ENCODE assay signal across 19 cellular contexts in genomic region chr5:149166128-149166527, GRCh38. TPM values are rescaled to one million over a fixed set of nuclear protein-coding genes. Genes with fewer than 3 reads are reported as not detected.
A peak's percentile ranks its signal among the peaks of the same experiment; 100 is the strongest.
DNase-seq lines count a peak whose midpoint lies in the region; TF ChIP-seq lines count a peak whose summit lies in the region.
"Had no signal": no experiment of that assay in that cellular context is flagged by ENCODE, and none has a peak within 500 bp of the region (broad histone marks: within the 10 kb centered on the region; RNA-seq: fewer than 3 reads in every experiment).

No MANE protein-coding gene starts in this region.

- no peaks in the 10 kb centered on the region for H3K4me1 ChIP-seq in esophagus squamous epithelium

- H3K27me3 ChIP-seq in MG63, result no peaks in the 10 kb centered on the region
- no peaks in the 10 kb centered on the region for H3K27me3 ChIP-seq in esophagus squamous epithelium
- H3K27me3 ChIP-seq: SJSA1, tibial artery had no signal

- H3K4me3 ChIP-seq in MG63 (no peak overlapping the region), epithelial cell of esophagus (ENCODE audit: low read length) (no peak overlapping the region), esophagus squamous epithelium (no peak overlapping the region)
- H3K4me3 ChIP-seq: lung, SJSA1, tibial artery had no signal

- no peak for TF ChIP-seq POLR2A in esophagus squamous epithelium (IDR thresholded peaks at IDR 0.05)

- H3K27ac ChIP-seq in esophagus squamous epithelium, result no peak overlapping the region
- H3K27ac ChIP-seq: epithelial cell of prostate, SJSA1, tibial artery had no signal

- no peaks in the 10 kb centered on the region; the same call in 1 of the 2 replicates for H3K36me3 ChIP-seq in MG63
- no peaks in the 10 kb centered on the region for H3K36me3 ChIP-seq in esophagus squamous epithelium
- H3K36me3 ChIP-seq: tibial artery had no signal

- intact Hi-C loops in esophagus squamous epithelium (cut with DNase I), result no loop called here
- intact Hi-C loops in head of caudate nucleus (cut with DNase I), result no loop called here

- H3K9me3 ChIP-seq in MG63 (no peaks in the 10 kb centered on the region), esophagus squamous epithelium (no peaks in the 10 kb centered on the region)
- H3K9me3 ChIP-seq: SJSA1, tibial artery had no signal

- DNase-seq in DMS 273 treated with DMSO at 0.1 percent for 48 hours (lab: John Stamatoyannopoulos, UW) (peak; percentile 23), MG63 (peak; percentile 93), epithelial cell of esophagus (ENCODE audit: low read depth) (peak; percentile 51), kidney tubule cell (ENCODE audit: low spot score) (peak; percentile 80), esophagus squamous epithelium (lab: John Stamatoyannopoulos, UW) (no peak), NOMO-1 treated with dmso at 0.1 percent for 144 hours (lab: John Stamatoyannopoulos, UW; ENCODE audit: unreplicated experiment) (no peak), head of caudate nucleus (no peak)
- no peak for DNase-seq in activated CD4-positive, alpha-beta T cell treated with anti-CD3 and anti-CD28 coated beads for 1 hour
- DNase-seq: activated CD8-positive, alpha-beta memory T cell treated with anti-CD3 and anti-CD28 coated beads for 24 hours; CD8-positive, alpha-beta memory T cell; DND-41; Kasumi-1; NCI-H1417 treated with DMSO at 0.1 percent for 48 hours; NCI-H774; stimulated activated naive B cell treated with anti-CD40 and anti-IgM and Interleukin-4, amounts not matched to agents 10 μg/mL and 1 μg/mL and 100 μg/mL, for 72 hours; tibial artery had no signal

- TF ChIP-seq CTCF in epithelial cell of esophagus (IDR thresholded peaks at IDR 0.05; ENCODE audit: insufficient read depth, low read depth, low read length, missing control alignments), result no peak
- no peak for TF ChIP-seq CTCF in esophagus squamous epithelium (IDR thresholded peaks at IDR 0.05)

RNA-seq across cellular contexts. Expression of gene ABLIM3, which starts 24.8 kb away (rescaled TPM):
- total RNA-seq in MG63 (2014; rRNA removed; shearing (Covaris generic); ENCODE audit: low replicate concordance), result 3.8 and 8.6 TPM in 2 replicates
- 10 to 100 TPM; 10.6 to 47.7 (median 27.1) TPM for total RNA-seq in esophagus squamous epithelium

Comparison
In these comparisons a context has a peak if more than half of its experiments do, and no peak if none do; other contexts are left out.
1. DNase-seq: peak in DMS 273 treated with DMSO at 0.1 percent for 48 hours (single experiment), MG63 (single experiment), epithelial cell of esophagus (single experiment) and kidney tubule cell (single experiment); none in esophagus squamous epithelium (single experiment), NOMO-1 treated with dmso at 0.1 percent for 144 hours (single experiment), head of caudate nucleus (0 of 42) and activated CD4-positive, alpha-beta T cell treated with anti-CD3 and anti-CD28 coated beads for 1 hour (single experiment).